Comparison of ENCODE assay signal across 24 cellular contexts in genomic region chr4:126611900-126612299, GRCh38.
DNase-seq lines count a peak whose midpoint lies in the region; ATAC-seq and TF ChIP-seq lines count a peak whose summit lies in the region.
"Had no signal": no experiment of that assay in that cellular context is flagged by ENCODE, and none has a peak within 500 bp of the region (broad histone marks: within the 10 kb centered on the region; RNA-seq: fewer than 3 reads in every experiment).

No MANE protein-coding gene starts in this region.

- POLR2A ChIA-PET in activated CD4-positive, alpha-beta T cell treated with anti-CD3 and anti-CD28 coated beads for 36 hours (lab: Charles Lee), result no interaction called here

- no peak for TF ChIP-seq CTCF in GM23338 (conservative IDR thresholded peaks at IDR 0.05; ENCODE audit: low read depth in 2 of 2)
- no peak for TF ChIP-seq CTCF in RWPE2 (IDR thresholded peaks at IDR 0.05; ENCODE audit: poor library complexity, severe bottlenecking)
- no peak for TF ChIP-seq CTCF in fibroblast of lung (conservative IDR thresholded peaks at IDR 0.05 in 1 of 2, IDR thresholded peaks at IDR 0.05 in 1 of 2; ENCODE audit: low read depth in 1 of 2, low read length in 2 of 2)

- no peak overlapping the region for H3K4me3 ChIP-seq in GM23338
- H3K4me3 ChIP-seq in RWPE2 (ENCODE audit: severe bottlenecking), result no peak overlapping the region
- H3K4me3 ChIP-seq in fibroblast of lung (replicated peaks in 1 of 4; ENCODE audit: control extremely low read depth in 1 of 4, insufficient read depth in 1 of 4, low read depth in 3 of 4, low read length in 4 of 4), result no peak overlapping the region
- H3K4me3 ChIP-seq: esophagus squamous epithelium, GM12878, lung, Peyer's patch, SK-N-MC had no signal

- CTCF ChIA-PET in activated CD4-positive, alpha-beta T cell treated with anti-CD3 and anti-CD28 coated beads for 36 hours (lab: Charles Lee), result no interaction called here

- H3K4me1 Mint-ChIP-seq in GM23338, result peaks cover 3% of the 10 kb centered on the region
- no peaks in the 10 kb centered on the region for H3K4me1 Mint-ChIP-seq in activated CD4-positive, alpha-beta T cell treated with anti-CD3 and anti-CD28 coated beads for 36 hours
- H3K4me1 Mint-ChIP-seq: activated B cell treated with CpG ODN at 0.5 μM for 24 hours; activated CD4-positive, alpha-beta memory T cell treated with anti-CD3 and anti-CD28 coated beads, Interleukin-2, amount 10 ng/mL, durations not matched to agents 7 days and 5 days; CD14-positive monocyte had no signal

- H3K36me3 Mint-ChIP-seq in GM23338 (ENCODE audit: low read depth), result peaks cover 5% of the 10 kb centered on the region; the same call in 1 of the 3 replicates
- H3K36me3 Mint-ChIP-seq in activated CD4-positive, alpha-beta T cell treated with anti-CD3 and anti-CD28 coated beads for 36 hours (ENCODE audit: low read depth), result no peaks in the 10 kb centered on the region
- H3K36me3 Mint-ChIP-seq: CD14-positive monocyte had no signal

- H3K9me3 Mint-ChIP-seq in GM23338, result peaks cover 6% of the 10 kb centered on the region; the same call in 1 of the 3 replicates
- peaks cover 8% of the 10 kb centered on the region for H3K9me3 Mint-ChIP-seq in activated CD4-positive, alpha-beta T cell treated with anti-CD3 and anti-CD28 coated beads for 36 hours (ENCODE audit: low read depth)

- H3K27ac ChIP-seq in GM23338 (ENCODE audit: low read depth) (no peak overlapping the region), RWPE2 (ENCODE audit: poor library complexity, severe bottlenecking) (no peak overlapping the region), fibroblast of lung (ENCODE audit: insufficient read depth, low read length) (no peak overlapping the region)
- H3K27ac ChIP-seq: esophagus squamous epithelium, Peyer's patch, SK-N-MC had no signal

- peaks cover 12% of the 10 kb centered on the region; the same call in 1 of the 2 replicates for H3K4me1 ChIP-seq in GM23338 (ENCODE audit: insufficient read depth)
- peaks cover 7% of the 10 kb centered on the region for H3K4me1 ChIP-seq in RWPE2 (ENCODE audit: insufficient read depth, poor library complexity, severe bottlenecking)
- H3K4me1 ChIP-seq in fibroblast of lung (ENCODE audit: control insufficient read depth, extremely low read depth, insufficient read depth, low read length), result no peaks in the 10 kb centered on the region
- H3K4me1 ChIP-seq: esophagus squamous epithelium, Peyer's patch had no signal

- H2AFZ ChIP-seq in GM23338 (peak overlapping the region; percentile 69; the same call in 1 of the 2 replicates), fibroblast of lung (ENCODE audit: low read length) (no peak overlapping the region)

- H3K4me3 Mint-ChIP-seq in GM23338, result no peak overlapping the region
- H3K4me3 Mint-ChIP-seq in activated CD4-positive, alpha-beta T cell treated with anti-CD3 and anti-CD28 coated beads for 36 hours, result no peak overlapping the region
- H3K4me3 Mint-ChIP-seq: activated B cell treated with CpG ODN at 0.5 μM for 24 hours; activated CD4-positive, alpha-beta memory T cell treated with anti-CD3 and anti-CD28 coated beads, Interleukin-2, amount 10 ng/mL, durations not matched to agents 7 days and 5 days; CD14-positive monocyte; effector memory CD8-positive, alpha-beta T cell had no signal

- ATAC-seq in GM23338 (no peak), RWPE2 (ENCODE audit: low read depth) (peak; percentile 90)
- no peak for ATAC-seq in activated CD4-positive, alpha-beta T cell treated with anti-CD3 and anti-CD28 coated beads for 36 hours
- ATAC-seq: effector memory CD8-positive, alpha-beta T cell; GM12878 had no signal

- H3K27me3 ChIP-seq in GM23338 (ENCODE audit: insufficient read depth), result no peaks in the 10 kb centered on the region
- H3K27me3 ChIP-seq in RWPE2 (ENCODE audit: insufficient read depth, poor library complexity, severe bottlenecking), result no peaks in the 10 kb centered on the region
- no peaks in the 10 kb centered on the region for H3K27me3 ChIP-seq in fibroblast of lung (ENCODE audit: control insufficient read depth, insufficient read depth, low read length)
- H3K27me3 ChIP-seq: esophagus squamous epithelium, Peyer's patch had no signal

- H3K9me3 ChIP-seq in RWPE2 (ENCODE audit: severe bottlenecking), result no peaks in the 10 kb centered on the region
- H3K9me3 ChIP-seq in fibroblast of lung (ENCODE audit: control insufficient read depth, insufficient read depth, low read depth, low read length), result no peaks in the 10 kb centered on the region
- H3K9me3 ChIP-seq: esophagus squamous epithelium, Peyer's patch had no signal

- no peaks in the 10 kb centered on the region for H3K27me3 Mint-ChIP-seq in GM23338 (ENCODE audit: insufficient read depth, low read depth, poor library complexity)
- H3K27me3 Mint-ChIP-seq in activated CD4-positive, alpha-beta T cell treated with anti-CD3 and anti-CD28 coated beads for 36 hours, result no peaks in the 10 kb centered on the region
- H3K27me3 Mint-ChIP-seq: activated B cell treated with CpG ODN at 0.5 μM for 24 hours; activated CD4-positive, alpha-beta memory T cell treated with anti-CD3 and anti-CD28 coated beads, Interleukin-2, amount 10 ng/mL, durations not matched to agents 7 days and 5 days; effector memory CD8-positive, alpha-beta T cell had no signal

- 0 out of 2 replicates have a peak, but pooled peaks cover 3% of the 10 kb centered on the region for H3K9me2 ChIP-seq in GM23338 (ENCODE audit: insufficient read depth)

- H4K20me1 ChIP-seq in GM23338 (replicated peaks; ENCODE audit: insufficient read depth), result no peaks in the 10 kb centered on the region
- no peaks in the 10 kb centered on the region for H4K20me1 ChIP-seq in fibroblast of lung (ENCODE audit: control insufficient read depth, extremely low read depth, insufficient read depth, low read length)

- H3K36me3 ChIP-seq in GM23338 (ENCODE audit: insufficient read depth), result no peaks in the 10 kb centered on the region
- H3K36me3 ChIP-seq in RWPE2 (ENCODE audit: low read depth), result no peaks in the 10 kb centered on the region
- no peaks in the 10 kb centered on the region for H3K36me3 ChIP-seq in fibroblast of lung (ENCODE audit: control insufficient read depth, insufficient read depth, low read length)
- H3K36me3 ChIP-seq: esophagus squamous epithelium, Peyer's patch had no signal

- H3K79me2 ChIP-seq in GM23338 (replicated peaks; ENCODE audit: insufficient read depth) (no peaks in the 10 kb centered on the region), fibroblast of lung (ENCODE audit: control insufficient read depth, insufficient read depth, low read length) (no peaks in the 10 kb centered on the region)

- DNase-seq in GM23338 (ENCODE audit: low spot score) (no peak), RWPE2 (ENCODE audit: low spot score) (no peak), fibroblast of lung (ENCODE audit: low read depth in 2 of 2) (peak; percentile 47 to 49), stromal cell of bone marrow (ENCODE audit: low read depth) (peak; percentile 35), HT-29 (ENCODE audit: low spot score) (no peak), NCI-H187 (lab: John Stamatoyannopoulos, UW) (no peak)
- no peak for DNase-seq in activated CD4-positive, alpha-beta T cell treated with anti-CD3 and anti-CD28 coated beads for 36 hours
- DNase-seq: activated B cell treated with CpG ODN at 0.5 μM for 24 hours; activated CD4-positive, alpha-beta memory T cell treated with anti-CD3 and anti-CD28 coated beads, Interleukin-2, amount 10 ng/mL, durations not matched to agents 7 days and 5 days; activated naive CD4-positive, alpha-beta T cell treated with Interleukin-2 at 50 U/mL for 16 hours; anterior cingulate cortex; effector memory CD8-positive, alpha-beta T cell; esophagus squamous epithelium; hippocampal formation; NCI-H1092 treated with DMSO at 0.1 percent for 48 hours; NCI-H2081; NK-92 treated with Interleukin-12 subunit alpha and Interleukin-12 subunit beta, amount 100 ng/mL, for 24 hours; Peyer's patch; stimulated activated CD4-positive, alpha-beta T cell treated with anti-CD3 and anti-CD28 coated beads, Interleukin-12 subunit alpha, Interleukin-12 subunit beta, amount 100 ng/mL, for 4 hours; T-helper 2 cell had no signal

- no peak overlapping the region for H3K27ac Mint-ChIP-seq in GM23338
- H3K27ac Mint-ChIP-seq in activated CD4-positive, alpha-beta T cell treated with anti-CD3 and anti-CD28 coated beads for 36 hours, result no peak overlapping the region
- H3K27ac Mint-ChIP-seq: activated B cell treated with CpG ODN at 0.5 μM for 24 hours; activated CD4-positive, alpha-beta memory T cell treated with anti-CD3 and anti-CD28 coated beads, Interleukin-2, amount 10 ng/mL, durations not matched to agents 7 days and 5 days; CD14-positive monocyte; effector memory CD8-positive, alpha-beta T cell had no signal

- H3F3A ChIP-seq in GM23338 (replicated peaks; ENCODE audit: low read depth), result no peaks in the 10 kb centered on the region

- intact Hi-C loops in activated CD4-positive, alpha-beta T cell treated with anti-CD3 and anti-CD28 coated beads for 36 hours (cut with DNase I, micrococcal nuclease), result no loop called here

- H3K9ac ChIP-seq in fibroblast of lung (ENCODE audit: insufficient read depth, low read length), result no peak overlapping the region

- H3K4me2 ChIP-seq in GM23338 (no peak overlapping the region), fibroblast of lung (ENCODE audit: extremely low read depth, insufficient read depth, low read length) (no peak overlapping the region)

TF ChIP-seq in GM23338, 12 proteins besides CTCF, POLR2A, EP300 and RAD21 (continues in another document):
- TF ChIP-seq REST (IDR thresholded peaks at IDR 0.05; ENCODE audit: unreplicated experiment) (no peak), EZH2phosphoT487 (IDR thresholded peaks at IDR 0.05; ENCODE audit: unreplicated experiment) (no peak)

Comparison
In these comparisons a context has a peak if more than half of its experiments do, and no peak if none do; other contexts are left out.
1. DNase-seq: peak in fibroblast of lung (2 of 2) and stromal cell of bone marrow (single experiment); none in GM23338 (single experiment), RWPE2 (single experiment), HT-29 (single experiment), NCI-H187 (0 of 2) and activated CD4-positive, alpha-beta T cell treated with anti-CD3 and anti-CD28 coated beads for 36 hours (single experiment).